17 cellular contexts compared by ENCODE assay signal in genomic region chr7:81625311-81625651, GRCh38.
"Had no signal": no experiment of that assay in that cellular context is flagged by ENCODE, and none has a peak within 500 bp of the region (broad histone marks: within the 10 kb centered on the region; RNA-seq: fewer than 3 reads in every experiment).

No MANE protein-coding gene starts in this region.

- H3K36me3 ChIP-seq: cardiac muscle cell, right lobe of liver, spleen, thoracic aorta had no signal

- H3K4me3 Mint-ChIP-seq: activated naive CD4-positive, alpha-beta T cell treated with anti-CD3 and anti-CD28 coated beads, Interleukin-2, amount 50 U/mL, for 24 hours; neural crest cell; stimulated activated naive B cell treated with anti-CD40 and anti-IgM and Interleukin-4, amounts not matched to agents 10 μg/mL and 1 μg/mL and 100 μg/mL, for 72 hours had no signal

- H3K27me3 ChIP-seq: cardiac muscle cell, foreskin keratinocyte, right lobe of liver, spleen had no signal

- H3K4me1 Mint-ChIP-seq: activated naive CD4-positive, alpha-beta T cell treated with anti-CD3 and anti-CD28 coated beads, Interleukin-2, amount 50 U/mL, for 24 hours; neural crest cell; stimulated activated naive B cell treated with anti-CD40 and anti-IgM and Interleukin-4, amounts not matched to agents 10 μg/mL and 1 μg/mL and 100 μg/mL, for 72 hours had no signal

- ATAC-seq: foreskin keratinocyte; left colon; stimulated activated naive B cell treated with anti-CD40 and anti-IgM and Interleukin-4, amounts not matched to agents 10 μg/mL and 1 μg/mL and 100 μg/mL, for 72 hours had no signal

- H3K27ac Mint-ChIP-seq: activated naive CD4-positive, alpha-beta T cell treated with anti-CD3 and anti-CD28 coated beads, Interleukin-2, amount 50 U/mL, for 24 hours; stimulated activated naive B cell treated with anti-CD40 and anti-IgM and Interleukin-4, amounts not matched to agents 10 μg/mL and 1 μg/mL and 100 μg/mL, for 72 hours had no signal

- H3K9me3 ChIP-seq: right lobe of liver, spleen, thoracic aorta had no signal

- H3K36me3 Mint-ChIP-seq: activated naive CD4-positive, alpha-beta T cell treated with anti-CD3 and anti-CD28 coated beads, Interleukin-2, amount 50 U/mL, for 24 hours; stimulated activated naive B cell treated with anti-CD40 and anti-IgM and Interleukin-4, amounts not matched to agents 10 μg/mL and 1 μg/mL and 100 μg/mL, for 72 hours had no signal

- H3K9me3 Mint-ChIP-seq: activated naive CD4-positive, alpha-beta T cell treated with anti-CD3 and anti-CD28 coated beads, Interleukin-2, amount 50 U/mL, for 24 hours; neural crest cell; stimulated activated naive B cell treated with anti-CD40 and anti-IgM and Interleukin-4, amounts not matched to agents 10 μg/mL and 1 μg/mL and 100 μg/mL, for 72 hours had no signal

- H3K4me3 ChIP-seq: cardiac muscle cell, lung, right lobe of liver, spleen, thoracic aorta had no signal

- H3K27me3 Mint-ChIP-seq: activated naive CD4-positive, alpha-beta T cell treated with anti-CD3 and anti-CD28 coated beads, Interleukin-2, amount 50 U/mL, for 24 hours; stimulated activated naive B cell treated with anti-CD40 and anti-IgM and Interleukin-4, amounts not matched to agents 10 μg/mL and 1 μg/mL and 100 μg/mL, for 72 hours had no signal

- H3K4me1 ChIP-seq: right lobe of liver, spleen had no signal

- DNase-seq: activated CD4-positive, alpha-beta T cell treated with anti-CD3 and anti-CD28 coated beads, Interleukin-2, amount 50 U/mL, for 4 hours; activated gamma-delta T cell; foreskin keratinocyte; hippocampal formation; left colon; midbrain; right lobe of liver; spleen; stimulated activated CD4-positive, alpha-beta T cell treated with anti-CD3 and anti-CD28 coated beads, Interleukin-4, amount 100 ng/mL, for 4 hours; stimulated activated naive B cell treated with anti-CD40 and anti-IgM and Interleukin-4, amounts not matched to agents 10 μg/mL and 1 μg/mL and 100 μg/mL, for 72 hours; T-helper 2 cell had no signal

- H3K27ac ChIP-seq: cardiac muscle cell, epithelial cell of prostate, foreskin keratinocyte, right lobe of liver, spleen, thoracic aorta had no signal
